23 cellular contexts compared by ENCODE assay signal in the genomic region with DNA sequence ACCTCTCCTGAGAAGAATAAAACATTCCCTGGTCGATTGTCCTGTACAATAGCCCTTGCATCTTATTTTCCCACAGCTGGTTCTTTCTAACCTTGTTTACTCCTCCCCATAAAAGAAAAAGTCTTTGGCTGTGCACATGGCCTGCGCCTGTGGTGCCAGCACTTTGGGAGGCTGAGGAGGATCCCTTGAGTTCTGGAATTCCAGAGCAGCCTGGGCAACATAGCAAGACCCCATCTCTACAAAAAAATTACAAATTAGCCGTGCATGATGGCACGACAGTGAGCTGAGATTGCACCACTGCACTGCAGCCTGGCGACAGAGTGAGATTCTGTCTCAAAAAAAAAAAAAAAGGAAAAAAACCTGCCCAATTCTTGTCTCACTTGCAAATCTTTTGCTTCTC. TPM values are rescaled to one million over a fixed set of nuclear protein-coding genes. Genes with fewer than 3 reads are reported as not detected.
DNase-seq lines count a peak whose midpoint lies in the region; ATAC-seq, FAIRE-seq and TF ChIP-seq lines count a peak whose summit lies in the region.
"Had no signal": no experiment of that assay in that cellular context is flagged by ENCODE, and none has a peak within 500 bp of the region (broad histone marks: within the 10 kb centered on the region; RNA-seq: fewer than 3 reads in every experiment).

No MANE protein-coding gene starts in this region.

- no peak overlapping the region for H3K4me3 Mint-ChIP-seq in natural killer cell treated with Interleukin-12 subunit alpha and Interleukin-12 subunit beta and Interleukin-15 and Interleukin-18, amount 100 ng/mL, for 72 hours
- H3K4me3 Mint-ChIP-seq in natural killer cell (no peak overlapping the region), neural progenitor cell (peak overlapping the region; percentile 4)

- no peak for FAIRE-seq in GM12878 (lab: Jason Lieb, UNC)
- FAIRE-seq: RCC 7860 had no signal

- no peak overlapping the region for H3K4me3 ChIP-seq in GM12878
- H3K4me3 ChIP-seq in neural progenitor cell: no peak overlapping the region
- H3K4me3 ChIP-seq in heart left ventricle: no peak overlapping the region
- H3K4me3 ChIP-seq: GM23248, SJSA1 had no signal

- intact Hi-C loops in natural killer cell (cut with micrococcal nuclease) (loop anchor here (10.0 kb wide), 1 partner anchor 148 kb away; no protein-coding TSS in a partner anchor), GM12878 (cut with micrococcal nuclease; ENCODE audit: unreplicated experiment) (no loop called here), heart left ventricle (cut with DNase I) (loop anchor here in 7 of 10 donors (2.0 to 10.0 kb wide), 4 partner anchors 46 to 198 kb away; no protein-coding TSS in a partner anchor)

- H3K9ac ChIP-seq in GM12878 (ENCODE audit: control insufficient read depth, insufficient read depth, low read length) (no peak overlapping the region), neural progenitor cell (no peak overlapping the region)
- H3K9ac ChIP-seq: GM23248 had no signal

- CTCF ChIA-PET in GM12878 (lab: Yijun Ruan, JAX): interaction anchor here (5.0 kb wide), 1 partner anchor 199 kb away, joined by 23 read pairs; no protein-coding TSS in a partner anchor

- RAD21 ChIA-PET in GM12878 (lab: Charles Lee; ENCODE audit: unreplicated experiment): no interaction called here

- peaks cover 5% of the 10 kb centered on the region for H3F3A ChIP-seq in neural progenitor cell (ENCODE audit: low read depth)

- H3K27me3 ChIP-seq in GM12878 (replicated peaks in 1 of 2; ENCODE audit: control insufficient read depth in 2 of 2, insufficient read depth in 2 of 2, low read length in 1 of 2): no peaks in the 10 kb centered on the region
- peaks cover 11% of the 10 kb centered on the region for H3K27me3 ChIP-seq in neural progenitor cell
- peaks cover 0 to 7% (median 0%) of the 10 kb centered on the region in 9 donors for H3K27me3 ChIP-seq in heart left ventricle
- H3K27me3 ChIP-seq: BE2C, SJSA1 had no signal

- no peak overlapping the region for H3K27ac Mint-ChIP-seq in natural killer cell treated with Interleukin-12 subunit alpha and Interleukin-12 subunit beta and Interleukin-15 and Interleukin-18, amount 100 ng/mL, for 72 hours
- H3K27ac Mint-ChIP-seq in natural killer cell (no peak overlapping the region), neural progenitor cell (no peak overlapping the region)
- H3K27ac Mint-ChIP-seq: H9 had no signal

- in situ Hi-C loops in GM12878 (cut with MboI): loop anchor here (5.0 to 10.0 kb wide), 2 partner anchors 46 to 198 kb away; no protein-coding TSS in a partner anchor

- H2AFZ ChIP-seq in GM12878 (ENCODE audit: control insufficient read depth, low read depth, low read length): no peak overlapping the region
- no peak overlapping the region for H2AFZ ChIP-seq in neural progenitor cell (replicated peaks)
- H2AFZ ChIP-seq: GM23248 had no signal

- H3K9me3 ChIP-seq in GM12878 (replicated peaks; ENCODE audit: control insufficient read depth, insufficient read depth, low read length): no peaks in the 10 kb centered on the region
- H3K9me3 ChIP-seq in neural progenitor cell (ENCODE audit: low read depth): no peaks in the 10 kb centered on the region
- H3K9me3 ChIP-seq in heart left ventricle: no peaks in the 10 kb centered on the region
- H3K9me3 ChIP-seq: BE2C, SJSA1 had no signal

- peaks cover 5% of the 10 kb centered on the region for H3K79me2 ChIP-seq in GM12878 (ENCODE audit: control insufficient read depth, insufficient read depth, low read length)
- no peaks in the 10 kb centered on the region for H3K79me2 ChIP-seq in neural progenitor cell (ENCODE audit: low read depth)

- DNase-seq in natural killer cell treated with Interleukin-12 subunit alpha and Interleukin-12 subunit beta and Interleukin-15 and Interleukin-18, amount 100 ng/mL, for 72 hours (ENCODE audit: low spot score): peak; percentile 16
- DNase-seq in natural killer cell (no peak), GM12878 (ENCODE audit: low read depth, low spot score) (no peak), neural progenitor cell (ENCODE audit: low spot score) (no peak), NCI-H510A (lab: John Stamatoyannopoulos, UW) (no peak), heart left ventricle (no peak)
- no peak for DNase-seq in activated CD4-positive, CD25-positive, alpha-beta regulatory T cell (lab: John Stamatoyannopoulos, UW)
- DNase-seq: BE2C, COR-L47, DMS79 treated with DMSO at 0.1 percent for 48 hours, GM23248, H9, KG1, NCI-H1105, NCI-H146, NCI-H2029 treated with DMSO at 0.1 percent for 48 hours, NCI-H2171 treated with DMSO at 0.1 percent for 48 hours, NCI-H526, OCI-M1 had no signal

- peaks cover 17 to 32% of the 10 kb centered on the region in 2 donors for H3K4me1 Mint-ChIP-seq in natural killer cell treated with Interleukin-12 subunit alpha and Interleukin-12 subunit beta and Interleukin-15 and Interleukin-18, amount 100 ng/mL, for 72 hours (ENCODE audit: low read depth in 2 of 2)
- H3K4me1 Mint-ChIP-seq in natural killer cell (peaks cover 30 to 35% of the 10 kb centered on the region in 2 donors), neural progenitor cell (peaks cover 15% of the 10 kb centered on the region)

- no peaks in the 10 kb centered on the region; the same call in 1 of the 2 replicates for H3K4me1 ChIP-seq in GM12878 (ENCODE audit: control insufficient read depth, insufficient read depth, low read length)
- peaks cover 3% of the 10 kb centered on the region for H3K4me1 ChIP-seq in neural progenitor cell
- H3K4me1 ChIP-seq in heart left ventricle: peaks cover 0 to 10% (median 4%) of the 10 kb centered on the region in 12 donors
- H3K4me1 ChIP-seq: BE2C had no signal

- POLR2A ChIA-PET in GM12878 (lab: Charles Lee): no interaction called here

- H3K27me3 Mint-ChIP-seq in natural killer cell treated with Interleukin-12 subunit alpha and Interleukin-12 subunit beta and Interleukin-15 and Interleukin-18, amount 100 ng/mL, for 72 hours: peaks cover 0 to 3% of the 10 kb centered on the region in 2 donors
- H3K27me3 Mint-ChIP-seq in natural killer cell (ENCODE audit: low read depth in 2 of 2) (peaks cover 2 to 6% of the 10 kb centered on the region in 2 donors), neural progenitor cell (ENCODE audit: insufficient read depth, low read depth) (peaks cover 3% of the 10 kb centered on the region)

- no peaks in the 10 kb centered on the region for H3K36me3 Mint-ChIP-seq in natural killer cell treated with Interleukin-12 subunit alpha and Interleukin-12 subunit beta and Interleukin-15 and Interleukin-18, amount 100 ng/mL, for 72 hours
- no peaks in the 10 kb centered on the region for H3K36me3 Mint-ChIP-seq in natural killer cell
- H3K36me3 Mint-ChIP-seq in neural progenitor cell: peaks cover 7% of the 10 kb centered on the region

- H3K27ac ChIP-seq in GM12878 (ENCODE audit: control insufficient read depth, insufficient read depth) (no peak overlapping the region), neural progenitor cell (no peak overlapping the region), heart left ventricle (no peak overlapping the region)
- H3K27ac ChIP-seq: GM23248, SJSA1 had no signal

- peaks cover 4% of the 10 kb centered on the region for H3K9me3 Mint-ChIP-seq in natural killer cell treated with Interleukin-12 subunit alpha and Interleukin-12 subunit beta and Interleukin-15 and Interleukin-18, amount 100 ng/mL, for 72 hours
- H3K9me3 Mint-ChIP-seq in natural killer cell: peaks cover 0 to 3% of the 10 kb centered on the region in 2 donors
- no peaks in the 10 kb centered on the region for H3K9me3 Mint-ChIP-seq in neural progenitor cell
- H3K9me3 Mint-ChIP-seq: H9 had no signal

- no peak for TF ChIP-seq RAD21 in GM12878 (IDR thresholded peaks at IDR 0.05; ENCODE audit: insufficient read depth, low read depth, low read length)

- SMC1A ChIA-PET in GM12878 (lab: Charles Lee; ENCODE audit: uncharacterized antibody, unreplicated experiment): no interaction called here

- peaks cover 4% of the 10 kb centered on the region in 2 experiments; a peak in 3 of 4 replicates for H3K36me3 ChIP-seq in GM12878 (ENCODE audit: control insufficient read depth in 2 of 2, insufficient read depth in 2 of 2, low read length in 1 of 2)
- no peaks in the 10 kb centered on the region for H3K36me3 ChIP-seq in neural progenitor cell
- H3K36me3 ChIP-seq in heart left ventricle: no peaks in the 10 kb centered on the region
- H3K36me3 ChIP-seq: BE2C had no signal

- 39% methylated on average over 5 of the region's 5 CpGs for WGBS in GM12878 (ENCODE audit: insufficient coverage, insufficient replicate concordance, low lambda C conversion rate, missing lambda C conversion rate)
- WGBS in heart left ventricle, 4 donors: 64 to 80% (median 70%) methylated on average over 5 of the region's 5 CpGs

- no peak for ATAC-seq in natural killer cell treated with Interleukin-12 subunit alpha and Interleukin-12 subunit beta and Interleukin-15 and Interleukin-18, amount 100 ng/mL, for 72 hours
- no peak for ATAC-seq in natural killer cell
- ATAC-seq in GM12878: no peak
- no peak for ATAC-seq in heart left ventricle

- peak; percentile 19; the same call in 1 of the 2 replicates for TF ChIP-seq POLR2A in GM12878 (IDR thresholded peaks at IDR 0.05; ENCODE audit: low read depth, low read length)
- no peak for TF ChIP-seq POLR2A in heart left ventricle (IDR thresholded peaks at IDR 0.05)

- TF ChIP-seq CTCF in natural killer cell (IDR thresholded peaks at IDR 0.05): no peak
- no peak for TF ChIP-seq CTCF in GM12878 (IDR thresholded peaks at IDR 0.05 in 2 of 3, conservative IDR thresholded peaks at IDR 0.05 in 1 of 3; ENCODE audit: control insufficient read depth in 2 of 3, extremely low read depth in 1 of 3, insufficient read depth in 1 of 3, low read depth in 3 of 3, low read length in 3 of 3)
- no peak for TF ChIP-seq CTCF in neural progenitor cell (IDR thresholded peaks at IDR 0.05)
- TF ChIP-seq CTCF in heart left ventricle (IDR thresholded peaks at IDR 0.05): no peak

- H4K20me1 ChIP-seq in GM12878 (ENCODE audit: control insufficient read depth, insufficient read depth): no peaks in the 10 kb centered on the region
- H4K20me1 ChIP-seq in neural progenitor cell (ENCODE audit: low read depth): no peaks in the 10 kb centered on the region

- H3K4me2 ChIP-seq in GM12878 (ENCODE audit: control insufficient read depth, insufficient read depth) (no peak overlapping the region), neural progenitor cell (no peak overlapping the region)

- no TSS peak for BruUV-seq in GM12878 (replicated peaks; lab: Mats Ljungman, UMichigan)

- no peak for TF ChIP-seq EP300 in GM12878 (IDR thresholded peaks at IDR 0.05; ENCODE audit: borderline replicate concordance in 1 of 2, control insufficient read depth in 1 of 2, low read depth in 2 of 2, low read length in 2 of 2)

RNA-seq across cellular contexts. Expression of a gene that starts 7.2 kb away (rescaled TPM):
- 100 to 1,000 TPM; 109 to 187 TPM for total RNA-seq in natural killer cell treated with Interleukin-12 subunit alpha and Interleukin-12 subunit beta and Interleukin-15 and Interleukin-18, amount 100 ng/mL, for 72 hours
- total RNA-seq in natural killer cell (10 to 100 TPM; 34.2 to 57.4 (median 40.9) TPM), GM12878 (2014; rRNA removed) (90.7 and 95.6 TPM in 2 replicates), GM12878 (2014; rRNA removed; fragmentation: Illumina TruSeq; extraction: Trizol) (46.5 and 50.1 TPM in 2 replicates), GM12878 (2021) (102 and 108 TPM in 2 replicates), neural progenitor cell (ENCODE audit: low replicate concordance) (48.2 and 83.8 TPM in 2 replicates), heart left ventricle (10 to 100 TPM; 24.6 to 61.9 (median 33.3) TPM)
- total RNA-seq in GM12878 (2013; cell fraction: nucleolus; rRNA removed): 54.2 and 56.0 TPM in 2 replicates
- 25.0 TPM for polyA plus RNA-seq in GM12878 (2011; ENCODE audit: low read depth)
- polyA plus RNA-seq in GM12878 (2011; rRNA removed) (13.7 and 35.5 TPM in 2 replicates), GM12878 (2014; fragmentation: Illumina TruSeq; extraction: Trizol) (40.8 and 67.7 TPM in 2 replicates), GM12878 (2014; fragmentation: Nextera tagmentation; extraction: Ambion mirVana) (10 to 100 TPM; 19.5 to 22.0 TPM), GM12878 (2014; rRNA removed) (66.1 and 77.7 TPM in 2 replicates), GM12878 (2016; fragmentation: Nextera tagmentation; extraction: Ambion mirVana) (100 to 1,000 TPM; 105 to 110 TPM), heart left ventricle (10 to 100 TPM; 14.0 to 30.3 TPM)
- 39.4 and 41.4 TPM in 2 replicates for polyA plus RNA-seq in GM12878 (2011; cell fraction: cytosol; rRNA removed)
- polyA plus RNA-seq in GM12878 (2011; cell fraction: nucleus; rRNA removed): 25.1 and 36.3 TPM in 2 replicates
- 50.6 and 56.6 TPM in 2 replicates for polyA plus RNA-seq in GM12878 (2012)
- polyA minus RNA-seq in GM12878 (2011; rRNA and poly(A)+ RNA removed): 24.5 and 36.2 TPM in 2 replicates
- polyA minus RNA-seq in GM12878 (2011; cell fraction: cytosol; rRNA and poly(A)+ RNA removed): 23.4 and 24.3 TPM in 2 replicates
- polyA minus RNA-seq in GM12878 (2011; cell fraction: nucleus; rRNA and poly(A)+ RNA removed): 13.4 and 30.9 TPM in 2 replicates

RNA-seq across cellular contexts. Expression of a gene that starts 7.5 kb away (rescaled TPM):
- total RNA-seq in natural killer cell treated with Interleukin-12 subunit alpha and Interleukin-12 subunit beta and Interleukin-15 and Interleukin-18, amount 100 ng/mL, for 72 hours: 10 to 100 TPM; 12.1 to 12.4 TPM
- total RNA-seq in natural killer cell (10 to 100 TPM; 11.7 to 15.4 (median 14.2) TPM), GM12878 (2014; rRNA removed) (24.8 and 29.0 TPM in 2 replicates), GM12878 (2014; rRNA removed; fragmentation: Illumina TruSeq; extraction: Trizol) (16.7 and 17.6 TPM in 2 replicates), GM12878 (2021) (82.1 and 83.1 TPM in 2 replicates), neural progenitor cell (ENCODE audit: low replicate concordance) (1.6 and 10.6 TPM in 2 replicates), heart left ventricle (10 to 100 TPM in 2 of 9 donors, 1 to 10 TPM in 7; 3.9 to 33.0 (median 8.2) TPM)
- 30.9 and 34.7 TPM in 2 replicates for total RNA-seq in GM12878 (2013; cell fraction: nucleolus; rRNA removed)
- polyA plus RNA-seq in GM12878 (2011; ENCODE audit: low read depth): 74.7 TPM
- polyA plus RNA-seq in GM12878 (2011; rRNA removed) (122 and 133 TPM in 2 replicates), GM12878 (2014; fragmentation: Illumina TruSeq; extraction: Trizol) (38.1 and 41.1 TPM in 2 replicates), GM12878 (2014; fragmentation: Nextera tagmentation; extraction: Ambion mirVana) (10 to 100 TPM in 1 of 2 experiments, 1 to 10 TPM in 1; 9.1 to 10.1 TPM), GM12878 (2014; rRNA removed) (55.2 and 63.1 TPM in 2 replicates), GM12878 (2016; fragmentation: Nextera tagmentation; extraction: Ambion mirVana) (10 to 100 TPM; 16.3 to 19.0 TPM), heart left ventricle (10 to 100 TPM; 16.0 to 30.5 TPM)
- 117 and 157 TPM in 2 replicates for polyA plus RNA-seq in GM12878 (2011; cell fraction: cytosol; rRNA removed)
- 263 and 301 TPM in 2 replicates for polyA plus RNA-seq in GM12878 (2011; cell fraction: nucleus; rRNA removed)
- polyA plus RNA-seq in GM12878 (2012): 136 and 179 TPM in 2 replicates
- polyA minus RNA-seq in GM12878 (2011; rRNA and poly(A)+ RNA removed): 24.1 and 57.3 TPM in 2 replicates
- 65.8 and 83.5 TPM in 2 replicates for polyA minus RNA-seq in GM12878 (2011; cell fraction: cytosol; rRNA and poly(A)+ RNA removed)
- 15.8 and 26.1 TPM in 2 replicates for polyA minus RNA-seq in GM12878 (2011; cell fraction: nucleus; rRNA and poly(A)+ RNA removed)

RNA-seq across cellular contexts. Expression of a gene that starts 24.4 kb away (rescaled TPM):
- not detected for total RNA-seq in natural killer cell treated with Interleukin-12 subunit alpha and Interleukin-12 subunit beta and Interleukin-15 and Interleukin-18, amount 100 ng/mL, for 72 hours
- total RNA-seq in natural killer cell (under 1 TPM in 2 of 3 donors, not detected in 1; 0.40 to 0.75 TPM), GM12878 (2014; rRNA removed) (not detected in 2 replicates), GM12878 (2014; rRNA removed; fragmentation: Illumina TruSeq; extraction: Trizol) (not detected in 2 replicates), GM12878 (2021) (not detected in 2 replicates), neural progenitor cell (ENCODE audit: low replicate concordance) (not detected in 2 replicates), heart left ventricle (1 to 10 TPM in 5 of 9 donors, under 1 TPM in 2, not detected in 2; 0.37 to 3.0 (median 1.2) TPM)
- not detected in 2 replicates for total RNA-seq in GM12878 (2013; cell fraction: nucleolus; rRNA removed)
- polyA plus RNA-seq in GM12878 (2011; ENCODE audit: low read depth): not detected
- polyA plus RNA-seq in GM12878 (2011; rRNA removed) (not detected in 2 replicates), GM12878 (2014; fragmentation: Illumina TruSeq; extraction: Trizol) (not detected in 2 replicates), GM12878 (2014; fragmentation: Nextera tagmentation; extraction: Ambion mirVana) (not detected), GM12878 (2014; rRNA removed) (not detected in 2 replicates), GM12878 (2016; fragmentation: Nextera tagmentation; extraction: Ambion mirVana) (not detected), heart left ventricle (under 1 TPM; 0.22 to 0.80 TPM)
- not detected in 2 replicates for polyA plus RNA-seq in GM12878 (2011; cell fraction: cytosol; rRNA removed)
- not detected in 2 replicates for polyA plus RNA-seq in GM12878 (2011; cell fraction: nucleus; rRNA removed)
- polyA plus RNA-seq in GM12878 (2012): not detected in 2 replicates
- not detected in 2 replicates for polyA minus RNA-seq in GM12878 (2011; rRNA and poly(A)+ RNA removed)
- not detected in 2 replicates for polyA minus RNA-seq in GM12878 (2011; cell fraction: cytosol; rRNA and poly(A)+ RNA removed)
- polyA minus RNA-seq in GM12878 (2011; cell fraction: nucleus; rRNA and poly(A)+ RNA removed): not detected in 2 replicates
- total RNA-seq: A673, GM23248, H9, HT1080, SJSA1 had no signal
- polyA plus RNA-seq: GM23248 had no signal

RNA-seq across cellular contexts. Expression of a gene that starts 39.9 kb away (rescaled TPM):
- 10 to 100 TPM in 1 of 2 donors, 1 to 10 TPM in 1; 2.4 to 15.1 TPM for total RNA-seq in natural killer cell treated with Interleukin-12 subunit alpha and Interleukin-12 subunit beta and Interleukin-15 and Interleukin-18, amount 100 ng/mL, for 72 hours
- total RNA-seq in natural killer cell (1 to 10 TPM; 3.0 to 3.8 (median 3.4) TPM), GM12878 (2014; rRNA removed) (39.1 and 51.0 TPM in 2 replicates), GM12878 (2014; rRNA removed; fragmentation: Illumina TruSeq; extraction: Trizol) (16.2 and 17.4 TPM in 2 replicates), GM12878 (2021) (80.0 and 82.6 TPM in 2 replicates), neural progenitor cell (ENCODE audit: low replicate concordance) (0.56 TPM in 1 of 2 replicates, not detected in the other), heart left ventricle (10 to 100 TPM in 2 of 9 donors, under 1 TPM in 4, not detected in 3; 0.27 to 21.6 (median 0.64) TPM)
- 73.8 and 88.4 TPM in 2 replicates for total RNA-seq in GM12878 (2013; cell fraction: nucleolus; rRNA removed)
- polyA plus RNA-seq in GM12878 (2011; ENCODE audit: low read depth): 16.2 TPM
- polyA plus RNA-seq in GM12878 (2011; rRNA removed) (37.4 and 83.8 TPM in 2 replicates), GM12878 (2014; fragmentation: Illumina TruSeq; extraction: Trizol) (4.8 and 20.1 TPM in 2 replicates), GM12878 (2014; fragmentation: Nextera tagmentation; extraction: Ambion mirVana) (under 1 TPM; 0.62 to 1.00 TPM), GM12878 (2014; rRNA removed) (42.5 and 53.3 TPM in 2 replicates), GM12878 (2016; fragmentation: Nextera tagmentation; extraction: Ambion mirVana) (10 to 100 TPM; 43.0 to 45.5 TPM), heart left ventricle (under 1 TPM in 1 of 2 donors, not detected in 1; 0.30 TPM)
- polyA plus RNA-seq in GM12878 (2011; cell fraction: cytosol; rRNA removed): 134 and 171 TPM in 2 replicates
- 271 and 308 TPM in 2 replicates for polyA plus RNA-seq in GM12878 (2011; cell fraction: nucleus; rRNA removed)
- 49.6 and 88.7 TPM in 2 replicates for polyA plus RNA-seq in GM12878 (2012)
- 56.8 and 118 TPM in 2 replicates for polyA minus RNA-seq in GM12878 (2011; rRNA and poly(A)+ RNA removed)
- 132 and 154 TPM in 2 replicates for polyA minus RNA-seq in GM12878 (2011; cell fraction: cytosol; rRNA and poly(A)+ RNA removed)
- polyA minus RNA-seq in GM12878 (2011; cell fraction: nucleus; rRNA and poly(A)+ RNA removed): 56.3 and 66.6 TPM in 2 replicates
- total RNA-seq: GM23248 had no signal

RNA-seq across cellular contexts. Expression of a gene that starts 59.0 kb away (rescaled TPM):
- total RNA-seq in natural killer cell treated with Interleukin-12 subunit alpha and Interleukin-12 subunit beta and Interleukin-15 and Interleukin-18, amount 100 ng/mL, for 72 hours: 10 to 100 TPM; 26.0 to 34.0 TPM
- total RNA-seq in natural killer cell: 10 to 100 TPM; 45.8 to 59.7 (median 54.4) TPM
- total RNA-seq in GM12878 (2013; cell fraction: nucleolus; rRNA removed): 24.8 and 29.4 TPM in 2 replicates
- total RNA-seq in GM12878 (2014; rRNA removed): 3.5 and 3.6 TPM in 2 replicates
- total RNA-seq in GM12878 (2014; rRNA removed; fragmentation: Illumina TruSeq; extraction: Trizol): 3.1 and 3.2 TPM in 2 replicates
- total RNA-seq in GM12878 (2021): 20.4 and 20.9 TPM in 2 replicates
- 36.4 TPM for polyA plus RNA-seq in GM12878 (2011; ENCODE audit: low read depth)
- polyA plus RNA-seq in GM12878 (2011; rRNA removed): 11.7 and 18.9 TPM in 2 replicates
- 21.8 and 25.4 TPM in 2 replicates for polyA plus RNA-seq in GM12878 (2011; cell fraction: cytosol; rRNA removed)
- polyA plus RNA-seq in GM12878 (2011; cell fraction: nucleus; rRNA removed): 93.9 and 98.8 TPM in 2 replicates
- 45.9 and 50.1 TPM in 2 replicates for polyA plus RNA-seq in GM12878 (2012)
- 8.6 and 10.9 TPM in 2 replicates for polyA plus RNA-seq in GM12878 (2014; fragmentation: Illumina TruSeq; extraction: Trizol)
- under 1 TPM; 0.42 to 0.52 TPM for polyA plus RNA-seq in GM12878 (2014; fragmentation: Nextera tagmentation; extraction: Ambion mirVana)
- 17.4 and 22.3 TPM in 2 replicates for polyA plus RNA-seq in GM12878 (2014; rRNA removed)
- 10 to 100 TPM; 11.5 to 13.2 TPM for polyA plus RNA-seq in GM12878 (2016; fragmentation: Nextera tagmentation; extraction: Ambion mirVana)
- polyA minus RNA-seq in GM12878 (2011; rRNA and poly(A)+ RNA removed): 11.3 and 21.0 TPM in 2 replicates
- 9.3 and 10.2 TPM in 2 replicates for polyA minus RNA-seq in GM12878 (2011; cell fraction: cytosol; rRNA and poly(A)+ RNA removed)
- 18.5 and 22.0 TPM in 2 replicates for polyA minus RNA-seq in GM12878 (2011; cell fraction: nucleus; rRNA and poly(A)+ RNA removed)
- 10.4 and 15.9 TPM in 2 replicates for total RNA-seq in neural progenitor cell (ENCODE audit: low replicate concordance)
- 10 to 100 TPM; 30.1 to 54.8 (median 39.8) TPM for total RNA-seq in heart left ventricle
- polyA plus RNA-seq in heart left ventricle: 10 to 100 TPM; 30.7 to 35.9 TPM
